Comparison of ENCODE assay signal across 8 cellular contexts in the genomic region with DNA sequence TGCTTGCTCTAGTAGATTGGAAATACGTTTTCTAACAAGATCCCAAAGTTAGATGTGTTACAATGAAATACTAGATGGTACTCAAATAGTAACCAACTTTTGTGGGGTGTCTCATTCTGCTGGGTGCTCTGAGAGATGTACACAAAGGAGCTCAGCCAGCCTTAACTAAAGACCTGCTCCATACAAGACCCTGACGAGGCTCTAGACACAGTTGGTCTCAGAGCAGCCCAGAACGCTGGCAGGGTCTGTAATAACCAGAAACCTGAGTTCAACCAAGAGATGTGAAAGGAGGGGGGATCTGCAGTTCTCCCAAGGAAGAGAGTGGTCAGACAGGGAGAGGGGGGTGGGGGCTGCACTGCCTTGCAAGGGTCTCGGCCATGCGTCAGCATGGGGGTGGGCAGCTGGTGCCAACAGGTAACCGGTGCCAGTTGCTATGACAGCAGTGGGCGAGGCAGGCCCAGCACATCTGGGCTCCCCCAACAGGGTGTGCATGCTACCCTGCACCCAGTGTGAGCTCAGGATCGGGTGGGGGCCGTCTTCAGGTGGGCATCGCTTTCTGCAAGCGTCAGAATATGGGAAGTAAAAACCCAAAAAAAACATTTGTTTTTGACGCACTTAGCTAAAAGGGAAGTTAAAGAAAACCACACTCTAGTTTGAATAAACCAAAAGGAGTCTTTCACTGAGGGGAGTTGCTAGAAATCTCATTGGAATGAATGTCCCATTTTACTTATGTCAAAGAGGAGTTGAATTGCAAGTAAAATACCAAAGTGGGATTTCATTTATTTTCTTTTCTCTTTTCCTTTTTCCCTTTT.
DNase-seq lines count a peak whose midpoint lies in the region; ATAC-seq and FAIRE-seq lines count a peak whose summit lies in the region.

No MANE protein-coding gene starts in this region.

- H3K27ac Mint-ChIP-seq in activated naive CD4-positive, alpha-beta T cell treated with anti-CD3 and anti-CD28 coated beads, Interleukin-2, amount 50 U/mL, for 72 hours, result peak overlapping the region; percentile 33 to 58
- peak overlapping the region; percentile 82 for H3K27ac Mint-ChIP-seq in stimulated activated naive CD8-positive, alpha-beta T cell treated with anti-CD3 and anti-CD28 coated beads, Interleukin-15, Interleukin-2, amounts not matched to agents 100 ng/mL and 50 ng/mL, for 24 hours

- H3K4me3 Mint-ChIP-seq in activated T-cell treated with anti-CD3 and anti-CD28 coated beads, Interleukin-2, amount 50 U/mL, for 4 hours, result peak overlapping the region; percentile 64
- H3K4me3 Mint-ChIP-seq in stimulated activated naive CD8-positive, alpha-beta T cell treated with anti-CD3 and anti-CD28 coated beads, Interleukin-15, Interleukin-2, amounts not matched to agents 100 ng/mL and 50 ng/mL, for 24 hours, result peak overlapping the region; percentile 40

- H3K9me3 Mint-ChIP-seq in activated naive CD4-positive, alpha-beta T cell treated with anti-CD3 and anti-CD28 coated beads, Interleukin-2, amount 50 U/mL, for 72 hours, result no peaks in the 10 kb centered on the region
- no peaks in the 10 kb centered on the region for H3K9me3 Mint-ChIP-seq in activated T-cell treated with anti-CD3 and anti-CD28 coated beads, Interleukin-2, amount 50 U/mL, for 4 hours
- H3K9me3 Mint-ChIP-seq in stimulated activated naive CD8-positive, alpha-beta T cell treated with anti-CD3 and anti-CD28 coated beads, Interleukin-15, Interleukin-2, amounts not matched to agents 100 ng/mL and 50 ng/mL, for 24 hours, result no peaks in the 10 kb centered on the region

- no peak for DNase-seq in activated naive CD4-positive, alpha-beta T cell treated with anti-CD3 and anti-CD28 coated beads, Interleukin-2, amount 50 U/mL, for 72 hours (ENCODE audit: low spot score in 2 of 2)
- DNase-seq in activated naive CD4-positive, alpha-beta T cell treated with Interleukin-2 at 50 U/mL for 16 hours, result no peak
- no peak for DNase-seq in activated T-cell treated with anti-CD3 and anti-CD28 coated beads, Interleukin-2, amount 50 U/mL, for 4 hours
- DNase-seq in GM19239 (ENCODE audit: insufficient read length, low spot score) (no peak), HCEC 1CT (no peak), anterior cingulate cortex (lab: John Stamatoyannopoulos, UW) (no peak)

- no peak for FAIRE-seq in GM19239 (lab: Jason Lieb, UNC)

- H3K4me1 Mint-ChIP-seq in activated T-cell treated with anti-CD3 and anti-CD28 coated beads, Interleukin-2, amount 50 U/mL, for 4 hours (ENCODE audit: low read depth), result peaks cover 89% of the 10 kb centered on the region
- H3K4me1 Mint-ChIP-seq in stimulated activated naive CD8-positive, alpha-beta T cell treated with anti-CD3 and anti-CD28 coated beads, Interleukin-15, Interleukin-2, amounts not matched to agents 100 ng/mL and 50 ng/mL, for 24 hours (ENCODE audit: low read depth), result peaks cover 95% of the 10 kb centered on the region

- peaks cover 42 to 70% of the 10 kb centered on the region in 2 donors for H3K36me3 Mint-ChIP-seq in activated naive CD4-positive, alpha-beta T cell treated with anti-CD3 and anti-CD28 coated beads, Interleukin-2, amount 50 U/mL, for 72 hours
- H3K36me3 Mint-ChIP-seq in activated T-cell treated with anti-CD3 and anti-CD28 coated beads, Interleukin-2, amount 50 U/mL, for 4 hours (ENCODE audit: insufficient read depth), result peaks cover 43% of the 10 kb centered on the region
- peaks cover 78% of the 10 kb centered on the region for H3K36me3 Mint-ChIP-seq in stimulated activated naive CD8-positive, alpha-beta T cell treated with anti-CD3 and anti-CD28 coated beads, Interleukin-15, Interleukin-2, amounts not matched to agents 100 ng/mL and 50 ng/mL, for 24 hours (ENCODE audit: low read depth)

- no peak for ATAC-seq in activated naive CD4-positive, alpha-beta T cell treated with anti-CD3 and anti-CD28 coated beads, Interleukin-2, amount 50 U/mL, for 72 hours
- peak; percentile 40 for ATAC-seq in HG03342 (IDR thresholded peaks at IDR 0.05; ENCODE audit: unreplicated experiment)
- ATAC-seq in activated T-cell treated with anti-CD3 and anti-CD28 coated beads, Interleukin-2, amount 50 U/mL, for 4 hours, result peak; percentile 13 to 39

- H3K27me3 Mint-ChIP-seq in activated T-cell treated with anti-CD3 and anti-CD28 coated beads, Interleukin-2, amount 50 U/mL, for 4 hours (ENCODE audit: low read depth), result no peaks in the 10 kb centered on the region
- no peaks in the 10 kb centered on the region for H3K27me3 Mint-ChIP-seq in stimulated activated naive CD8-positive, alpha-beta T cell treated with anti-CD3 and anti-CD28 coated beads, Interleukin-15, Interleukin-2, amounts not matched to agents 100 ng/mL and 50 ng/mL, for 24 hours

Comparison
In these comparisons a context has a peak if more than half of its experiments do, and no peak if none do; other contexts are left out.
1. ATAC-seq: peak in HG03342 (single experiment) and activated T-cell treated with anti-CD3 and anti-CD28 coated beads, Interleukin-2, amount 50 U/mL, for 4 hours (2 of 2); none in activated naive CD4-positive, alpha-beta T cell treated with anti-CD3 and anti-CD28 coated beads, Interleukin-2, amount 50 U/mL, for 72 hours (0 of 2).